19 cellular contexts compared by ENCODE assay signal in genomic region chr3:186487037-186487436, GRCh38.
"Had no signal": no experiment of that assay in that cellular context is flagged by ENCODE, and none has a peak within 500 bp of the region (broad histone marks: within the 10 kb centered on the region; RNA-seq: fewer than 3 reads in every experiment).

No MANE protein-coding gene starts in this region.

- H3K36me3 ChIP-seq: MG63, SJCRH30 had no signal

- H3K27ac ChIP-seq: RWPE1, SJCRH30 had no signal

- H3K27me3 ChIP-seq: SJCRH30 had no signal

- H3K4me1 ChIP-seq: SJCRH30 had no signal

- DNase-seq: Karpas-422; KG1; MG63; NCI-H1092 treated with DMSO at 0.1 percent for 48 hours; NCI-H1436; NCI-H187; NCI-H2029; NCI-H2081 treated with DMSO at 0.1 percent for 48 hours; NCI-H2171; NCI-H226; NCI-H446; NCI-H510A; NCI-H69; NCI-H774; NK-92 treated with Interleukin-12 subunit alpha and Interleukin-12 subunit beta, amount 100 ng/mL, for 24 hours; SHP77 had no signal

- H3K9me3 ChIP-seq: MG63, SJCRH30 had no signal

- H3K4me3 ChIP-seq: MG63, SJCRH30 had no signal

- ATAC-seq: Panc1 had no signal
